In the genomic region with DNA sequence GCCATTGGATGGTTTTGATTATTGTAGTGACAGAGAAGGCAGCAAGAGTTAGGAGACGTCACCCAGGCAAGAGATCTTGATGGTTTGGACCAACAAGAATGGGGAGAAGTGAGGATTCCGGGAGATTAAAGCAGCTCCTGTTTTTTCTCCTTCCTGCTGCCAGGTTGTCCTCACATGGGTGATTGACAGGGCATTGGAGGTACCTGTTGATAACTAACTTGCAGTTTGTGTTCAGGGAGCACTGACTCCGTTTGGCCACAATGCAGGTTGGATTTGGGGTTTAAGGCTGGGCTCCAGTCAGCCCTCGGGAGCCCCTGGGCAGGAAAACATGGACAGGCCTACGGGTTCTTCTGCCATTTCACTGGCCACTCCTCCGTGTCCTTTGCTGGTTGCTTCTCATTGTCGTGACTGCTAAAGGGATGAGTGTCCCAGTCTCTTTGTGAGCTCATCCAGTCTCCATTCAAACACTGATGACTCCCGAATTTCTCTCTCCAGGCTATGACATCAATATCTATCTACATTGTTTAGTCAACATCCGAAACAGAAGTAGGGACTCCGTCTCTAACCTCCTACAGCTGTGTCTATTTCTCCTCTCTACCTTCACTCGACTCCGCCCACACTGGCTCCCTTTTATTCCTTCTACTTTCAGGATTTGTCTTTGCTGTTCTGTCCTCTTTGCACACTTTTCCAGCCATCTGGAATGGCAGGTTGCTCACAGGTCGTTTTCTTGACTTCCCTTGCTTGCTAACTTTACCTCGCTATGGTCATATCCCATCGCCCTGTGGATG, we compare ENCODE assay signal across 1 cellular context.
TF ChIP-seq lines count a peak whose summit lies in the region.

No MANE protein-coding gene starts in this region.

TF ChIP-seq in endothelial cell of umbilical vein, 7 proteins besides CTCF, POLR2A, EP300 and RAD21:
- TF ChIP-seq POLR2AphosphoS5 (IDR thresholded peaks at IDR 0.05; ENCODE audit: insufficient read depth, low read depth, low read length) = no peak
- no peak for TF ChIP-seq JUN (IDR thresholded peaks at IDR 0.05; ENCODE audit: borderline replicate concordance, insufficient read depth, insufficient read length, low read depth)
- no peak for TF ChIP-seq MYC (IDR thresholded peaks at IDR 0.05; ENCODE audit: low read depth, low read length)
- TF ChIP-seq GATA2 (IDR thresholded peaks at IDR 0.05; ENCODE audit: insufficient read depth, insufficient read length, low read depth, low read length) = no peak
- no peak for TF ChIP-seq EZH2 (IDR thresholded peaks at IDR 0.05; ENCODE audit: borderline replicate concordance, low read depth, low read length, severe bottlenecking)
- TF ChIP-seq, protein P1, sequence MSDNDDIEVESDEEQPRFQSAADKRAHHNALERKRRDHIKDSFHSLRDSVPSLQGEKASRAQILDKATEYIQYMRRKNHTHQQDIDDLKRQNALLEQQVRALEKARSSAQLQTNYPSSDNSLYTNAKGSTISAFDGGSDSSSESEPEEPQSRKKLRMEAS (IDR thresholded peaks at IDR 0.05; ENCODE audit: insufficient read depth, insufficient read length) = no peak
- TF ChIP-seq FOS (IDR thresholded peaks at IDR 0.05; ENCODE audit: borderline replicate concordance, insufficient read depth, low read length) = no peak
